Comparison of ENCODE assay signal across 11 cellular contexts in genomic region chr16:72952404-72953301, GRCh38.
A peak's percentile ranks its signal among the peaks of the same experiment; 100 is the strongest.
DNase-seq lines count a peak whose midpoint lies in the region; ATAC-seq and TF ChIP-seq lines count a peak whose summit lies in the region.
"Had no signal": no experiment of that assay in that cellular context is flagged by ENCODE, and none has a peak within 500 bp of the region (broad histone marks: within the 10 kb centered on the region; RNA-seq: fewer than 3 reads in every experiment).

No MANE protein-coding gene starts in this region.

- H4K20me1 ChIP-seq in GM23248 (ENCODE audit: insufficient read depth) = no peaks in the 10 kb centered on the region

- H4K8ac ChIP-seq in mesenchymal stem cell (ENCODE audit: low read length) = no peak overlapping the region

- peaks cover 79% of the 10 kb centered on the region for H3K79me2 ChIP-seq in GM23248 (ENCODE audit: insufficient read depth)

- in situ Hi-C loops in GM23248 (cut with MboI) = no loop called here

- H2BK12ac ChIP-seq in mesenchymal stem cell (ENCODE audit: low read length in 2 of 2) = peak overlapping the region in 1 of 2 experiments; percentile 17

- H3K14ac ChIP-seq in mesenchymal stem cell (ENCODE audit: low read length in 2 of 2) = peak overlapping the region in 1 of 2 experiments; percentile 44

- POLR2A ChIA-PET in CD4-positive, alpha-beta memory T cell (lab: Charles Lee; ENCODE audit: partially characterized antibody) = no interaction called here

- H3K9me3 ChIP-seq in GM23248 (ENCODE audit: low read depth) (no peaks in the 10 kb centered on the region), ascending aorta (no peaks in the 10 kb centered on the region), mesenchymal stem cell (ENCODE audit: control insufficient read depth, low read length) (no peaks in the 10 kb centered on the region)
- H3K9me3 ChIP-seq in CD4-positive, alpha-beta memory T cell (ENCODE audit: control insufficient read depth in 1 of 2, low read length in 2 of 2) = no peaks in the 10 kb centered on the region

- no peak overlapping the region for H2BK15ac ChIP-seq in mesenchymal stem cell (ENCODE audit: low read depth, poor library complexity, severe bottlenecking)

- intact Hi-C loops in ascending aorta (cut with DNase I) = no loop called here
- intact Hi-C loops in CD4-positive, alpha-beta memory T cell (cut with micrococcal nuclease) = no loop called here

- H3K9me3 Mint-ChIP-seq in CD4-positive, alpha-beta memory T cell = peaks cover 0 to 4% (median 0%) of the 10 kb centered on the region in 8 donors

- no peak overlapping the region for H2BK120ac ChIP-seq in mesenchymal stem cell (ENCODE audit: low read depth, low read length)

- H3K4me1 Mint-ChIP-seq in CD4-positive, alpha-beta memory T cell = no peaks in the 10 kb centered on the region

- no peak overlapping the region for H3K27ac Mint-ChIP-seq in CD4-positive, alpha-beta memory T cell

- no peak overlapping the region for H2AFZ ChIP-seq in GM23248
- H2AFZ ChIP-seq in mesenchymal stem cell (ENCODE audit: low read depth, low read length) = no peak overlapping the region

- H2BK5ac ChIP-seq in mesenchymal stem cell (ENCODE audit: low read depth, low read length, poor library complexity, severe bottlenecking) = peak overlapping the region; percentile 25

- H2AK5ac ChIP-seq in mesenchymal stem cell (ENCODE audit: low read length, severe bottlenecking) = peak overlapping the region; percentile 24

- 0 out of 2 replicates have a peak, but pooled peaks cover 4% of the 10 kb centered on the region for H3F3A ChIP-seq in GM23248 (ENCODE audit: insufficient read depth)

- no peaks in the 10 kb centered on the region for H3K27me3 ChIP-seq in GM23248 (replicated peaks; ENCODE audit: insufficient read depth)
- no peaks in the 10 kb centered on the region for H3K27me3 ChIP-seq in ascending aorta
- H3K27me3 ChIP-seq in mesenchymal stem cell (ENCODE audit: control insufficient read depth in 1 of 2, insufficient read depth in 1 of 2, low read length in 2 of 2) = no peaks in the 10 kb centered on the region
- H3K27me3 ChIP-seq in CD4-positive, alpha-beta memory T cell (ENCODE audit: insufficient read depth, low read length) = no peaks in the 10 kb centered on the region
- H3K27me3 ChIP-seq: cardiac muscle cell had no signal

- no peak for ATAC-seq in GM21619 (IDR thresholded peaks at IDR 0.05; ENCODE audit: unreplicated experiment)
- ATAC-seq: left colon had no signal

- H3K36me3 ChIP-seq in GM23248 (ENCODE audit: low read depth) = peaks cover 7% of the 10 kb centered on the region; the same call in 1 of the 2 replicates
- H3K36me3 ChIP-seq in ascending aorta = peaks cover 19 to 27% of the 10 kb centered on the region in 2 donors
- H3K36me3 ChIP-seq in mesenchymal stem cell (ENCODE audit: control insufficient read depth in 1 of 2, insufficient read depth in 2 of 2, low read depth in 1 of 2, low read length in 2 of 2) = peaks cover 22 to 44% of the 10 kb centered on the region in 2 experiments
- no peaks in the 10 kb centered on the region for H3K36me3 ChIP-seq in CD4-positive, alpha-beta memory T cell (ENCODE audit: insufficient read depth, low read length)

- TF ChIP-seq CTCF in ascending aorta (IDR thresholded peaks at IDR 0.05) = no peak

- H3K27ac ChIP-seq in GM23248 (no peak overlapping the region), ascending aorta (peak overlapping the region; percentile 56 to 59), mesenchymal stem cell (ENCODE audit: low read length, poor library complexity, severe bottlenecking) (peak overlapping the region; percentile 18)
- no peak overlapping the region for H3K27ac ChIP-seq in CD4-positive, alpha-beta memory T cell (ENCODE audit: low read depth, low read length)
- H3K27ac ChIP-seq: cardiac muscle cell had no signal

- no peaks in the 10 kb centered on the region for H3K9me2 ChIP-seq in GM23248 (ENCODE audit: insufficient read depth)

- H3K36me3 Mint-ChIP-seq in CD4-positive, alpha-beta memory T cell = peaks cover 0 to 4% of the 10 kb centered on the region in 2 donors

- H3K9ac ChIP-seq in GM23248 (no peak overlapping the region), mesenchymal stem cell (ENCODE audit: low read length) (peak overlapping the region; percentile 9)

- H3K4me3 Mint-ChIP-seq in CD4-positive, alpha-beta memory T cell = peak overlapping the region in 1 of 8 donors; percentile 43

- no peak overlapping the region for H4K91ac ChIP-seq in mesenchymal stem cell (ENCODE audit: low read length)

- H3K4me1 ChIP-seq in GM23248 (ENCODE audit: insufficient read depth) (no peaks in the 10 kb centered on the region), ascending aorta (peaks cover 0 to 17% of the 10 kb centered on the region in 2 donors), mesenchymal stem cell (ENCODE audit: control insufficient read depth, insufficient read depth, low read depth, low read length) (peaks cover 14% of the 10 kb centered on the region)
- H3K4me1 ChIP-seq in CD4-positive, alpha-beta memory T cell (ENCODE audit: insufficient read depth, low read length) = no peaks in the 10 kb centered on the region

- no peak overlapping the region for H3K4ac ChIP-seq in mesenchymal stem cell (ENCODE audit: low read depth in 1 of 2, low read length in 2 of 2)

- CTCF ChIA-PET in CD4-positive, alpha-beta memory T cell (lab: Charles Lee; ENCODE audit: partially characterized antibody) = no interaction called here

- no peak overlapping the region for H3K18ac ChIP-seq in mesenchymal stem cell (ENCODE audit: low read depth in 1 of 2, low read length in 2 of 2)

- WGBS in GM23248 (ENCODE audit: low coverage in 1 of 2, low lambda C conversion rate in 2 of 2, missing lambda C conversion rate in 2 of 2), 2 experiments = 89 to 90% methylated on average over 19 of the region's 19 CpGs
- WGBS in mesenchymal stem cell = 78% methylated on average over 16 of the region's 19 CpGs

- H3K4me3 ChIP-seq in GM23248 (no peak overlapping the region), ascending aorta (peak overlapping the region in 1 of 2 donors; percentile 43), mesenchymal stem cell (ENCODE audit: insufficient read depth in 1 of 2, low read depth in 1 of 2, low read length in 2 of 2) (no peak overlapping the region)
- no peak overlapping the region for H3K4me3 ChIP-seq in CD4-positive, alpha-beta memory T cell (ENCODE audit: low read length in 2 of 2)
- H3K4me3 ChIP-seq: cardiac muscle cell had no signal

- peaks cover 14% of the 10 kb centered on the region for H3K79me1 ChIP-seq in mesenchymal stem cell (replicated peaks; ENCODE audit: low read length, poor library complexity, severe bottlenecking)

- no peak overlapping the region for H3K23ac ChIP-seq in mesenchymal stem cell (ENCODE audit: low read length in 2 of 2)

- DNase-seq in GM23248 = peak; percentile 35
- no peak for DNase-seq in ascending aorta (ENCODE audit: low spot score in 2 of 2)
- peak; percentile 64 for DNase-seq in mesenchymal stem cell
- DNase-seq in smooth muscle cell of the brain vasculature (ENCODE audit: low read depth, low spot score) = peak; percentile 59
- no peak for DNase-seq in CD4-positive, alpha-beta memory T cell
- no peak for DNase-seq in NCI-H446 treated with DMSO at 0.1 percent for 48 hours (lab: John Stamatoyannopoulos, UW)
- DNase-seq: left colon; NCI-H1105 treated with DMSO at 0.1 percent for 48 hours; NK-92 treated with Interleukin-12 subunit alpha and Interleukin-12 subunit beta, amount 100 ng/mL, for 24 hours had no signal

- no peak overlapping the region for H3K4me2 ChIP-seq in GM23248 (ENCODE audit: unreplicated experiment)
- peak overlapping the region; percentile 3 for H3K4me2 ChIP-seq in mesenchymal stem cell (ENCODE audit: low read length, poor library complexity, severe bottlenecking)

- peaks cover 0 to 1% of the 10 kb centered on the region in 2 donors for H3K27me3 Mint-ChIP-seq in CD4-positive, alpha-beta memory T cell

Comparison
In these comparisons a context has a peak if more than half of its experiments do, and no peak if none do; other contexts are left out.
1. DNase-seq: peak in GM23248 (single experiment), mesenchymal stem cell (single experiment) and smooth muscle cell of the brain vasculature (single experiment); none in ascending aorta (0 of 2), CD4-positive, alpha-beta memory T cell (0 of 5) and NCI-H446 treated with DMSO at 0.1 percent for 48 hours (single experiment).
2. H3K27ac ChIP-seq: peak in ascending aorta (2 of 2) and mesenchymal stem cell (single experiment); none in GM23248 (single experiment) and CD4-positive, alpha-beta memory T cell (single experiment).